26 cellular contexts compared by ENCODE assay signal in the genomic region with DNA sequence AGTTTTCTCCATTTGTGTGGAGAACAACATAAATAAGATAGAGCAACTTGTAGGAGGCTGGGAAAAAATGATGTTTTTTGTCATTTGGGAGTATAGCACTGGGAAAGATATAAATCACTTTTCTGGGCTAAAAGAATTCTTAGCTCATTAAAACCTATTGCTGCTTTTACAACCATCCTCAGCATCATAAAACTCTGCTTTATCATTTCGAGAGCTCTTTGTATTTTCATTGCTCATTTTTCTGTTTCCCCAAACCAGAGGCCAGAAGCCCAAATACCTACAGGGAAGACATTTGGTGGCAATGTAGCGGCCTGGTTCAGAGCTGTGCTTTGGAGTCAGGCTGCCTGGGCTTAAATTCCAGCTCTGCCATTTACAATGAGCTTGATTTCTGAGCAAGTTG.
A peak's percentile ranks its signal among the peaks of the same experiment; 100 is the strongest.
DNase-seq lines count a peak whose midpoint lies in the region; ATAC-seq, FAIRE-seq and TF ChIP-seq lines count a peak whose summit lies in the region.
"Had no signal": no experiment of that assay in that cellular context is flagged by ENCODE, and none has a peak within 500 bp of the region (broad histone marks: within the 10 kb centered on the region; RNA-seq: fewer than 3 reads in every experiment).

No MANE protein-coding gene starts in this region.

- peaks cover 4% of the 10 kb centered on the region for H3K4me1 ChIP-seq in HEK293 (ENCODE audit: control insufficient read depth, insufficient read depth, low read length)
- H3K4me1 ChIP-seq: BE2C, BLaER1 had no signal

- FAIRE-seq in endometrium (lab: Jason Lieb, UNC), result peak; percentile 85
- FAIRE-seq: A204.1, GM12891, GM19239 had no signal

- no peak for ATAC-seq in GM21825 (IDR thresholded peaks at IDR 0.05; ENCODE audit: unreplicated experiment)

- peaks cover 69% of the 10 kb centered on the region for H3K4me1 Mint-ChIP-seq in nephron progenitor cell
- H3K4me1 Mint-ChIP-seq: CD14-positive monocyte; CD4-positive, alpha-beta memory T cell; CD4-positive, CD25-positive, alpha-beta regulatory T cell; CD8-positive, alpha-beta memory T cell had no signal

- H3K9me3 Mint-ChIP-seq in nephron progenitor cell, result peaks cover 23% of the 10 kb centered on the region

- H3K4me3 Mint-ChIP-seq in nephron progenitor cell, result no peak overlapping the region
- H3K4me3 Mint-ChIP-seq: CD14-positive monocyte; CD4-positive, alpha-beta memory T cell; CD4-positive, CD25-positive, alpha-beta regulatory T cell; CD8-positive, alpha-beta memory T cell had no signal

- no peaks in the 10 kb centered on the region for H3K9me3 ChIP-seq in HEK293 (ENCODE audit: control insufficient read depth, insufficient read depth, low read depth, low read length)
- H3K9me3 ChIP-seq: BE2C had no signal

- H3K27ac ChIP-seq in HEK293 (ENCODE audit: extremely low read depth, low read depth, low read length), result no peak overlapping the region
- H3K27ac ChIP-seq: BLaER1 had no signal

- no peak for TF ChIP-seq CTCF in HEK293 (tag by site-specific recombination; IDR thresholded peaks at IDR 0.05)
- no peak for TF ChIP-seq CTCF in nephron progenitor cell (IDR thresholded peaks at IDR 0.05)

- DNase-seq in nephron progenitor cell, result no peak
- DNase-seq in anterior cingulate cortex (lab: John Stamatoyannopoulos, UW), result no peak
- no peak for DNase-seq in putamen (ENCODE audit: low spot score)
- DNase-seq: 8988T; ACHN; BE2C; C1 segment of cervical spinal cord; CD4-positive, alpha-beta memory T cell; CD4-positive, CD25-positive, alpha-beta regulatory T cell; CD8-positive, alpha-beta memory T cell; COR-L47; DMS 273 treated with DMSO at 0.1 percent for 48 hours; DMS153; DMS53; DMS79; DND-41; EL; GDM1 had no signal

- POLR2A ChIA-PET in HEK293 (lab: Yijun Ruan, JAX), result no interaction called here

- H3K4me3 ChIP-seq in HEK293 (ENCODE audit: low read depth, low read length), result no peak overlapping the region
- H3K4me3 ChIP-seq: BLaER1 had no signal

- peaks cover 17% of the 10 kb centered on the region for H3K36me3 Mint-ChIP-seq in nephron progenitor cell (ENCODE audit: low read depth)
- H3K36me3 Mint-ChIP-seq: CD14-positive monocyte; CD4-positive, alpha-beta memory T cell; CD4-positive, CD25-positive, alpha-beta regulatory T cell; CD8-positive, alpha-beta memory T cell had no signal

- CTCF ChIA-PET in HEK293 (lab: Yijun Ruan, JAX), result interaction anchor here (0.6 kb wide), 1 partner anchor 23 kb away, joined by 4 read pairs; no protein-coding TSS in a partner anchor

- no peaks in the 10 kb centered on the region for H3K36me3 ChIP-seq in HEK293 (ENCODE audit: control insufficient read depth in 2 of 2, insufficient read depth in 1 of 2, low read length in 2 of 2)
- H3K36me3 ChIP-seq: BE2C, BLaER1 had no signal

- peaks cover 3% of the 10 kb centered on the region for H3K27me3 Mint-ChIP-seq in nephron progenitor cell (ENCODE audit: low read depth, poor library complexity)
- H3K27me3 Mint-ChIP-seq: CD4-positive, alpha-beta memory T cell had no signal

- peak overlapping the region; percentile 66 for H3K27ac Mint-ChIP-seq in nephron progenitor cell
- H3K27ac Mint-ChIP-seq: CD14-positive monocyte; CD4-positive, alpha-beta memory T cell; CD4-positive, CD25-positive, alpha-beta regulatory T cell; CD8-positive, alpha-beta memory T cell had no signal

TF ChIP-seq in HEK293, 187 proteins besides CTCF, POLR2A, EP300 and RAD21:
- TF ChIP-seq ZNF792 (tag by site-specific recombination; IDR thresholded peaks at IDR 0.05) (no peak), ZNF514 (tag by site-specific recombination; IDR thresholded peaks at IDR 0.05) (no peak), IKZF3 (tag by site-specific recombination; IDR thresholded peaks at IDR 0.05) (no peak), FEZF1 (tag by site-specific recombination; IDR thresholded peaks at IDR 0.05) (peak; percentile 93), ZNF112 (tag by site-specific recombination; IDR thresholded peaks at IDR 0.05) (no peak), ZNF169 (tag by site-specific recombination; IDR thresholded peaks at IDR 0.05) (no peak), ZNF629 (tag by site-specific recombination; IDR thresholded peaks at IDR 0.05) (no peak), ZNF707 (tag by site-specific recombination; IDR thresholded peaks at IDR 0.05) (no peak), WT1 (tag by site-specific recombination; IDR thresholded peaks at IDR 0.05) (no peak), ZNF48 (tag by site-specific recombination; IDR thresholded peaks at IDR 0.05) (no peak), ZNF175 (tag by site-specific recombination; IDR thresholded peaks at IDR 0.05) (no peak)
- TF ChIP-seq, protein P1, sequence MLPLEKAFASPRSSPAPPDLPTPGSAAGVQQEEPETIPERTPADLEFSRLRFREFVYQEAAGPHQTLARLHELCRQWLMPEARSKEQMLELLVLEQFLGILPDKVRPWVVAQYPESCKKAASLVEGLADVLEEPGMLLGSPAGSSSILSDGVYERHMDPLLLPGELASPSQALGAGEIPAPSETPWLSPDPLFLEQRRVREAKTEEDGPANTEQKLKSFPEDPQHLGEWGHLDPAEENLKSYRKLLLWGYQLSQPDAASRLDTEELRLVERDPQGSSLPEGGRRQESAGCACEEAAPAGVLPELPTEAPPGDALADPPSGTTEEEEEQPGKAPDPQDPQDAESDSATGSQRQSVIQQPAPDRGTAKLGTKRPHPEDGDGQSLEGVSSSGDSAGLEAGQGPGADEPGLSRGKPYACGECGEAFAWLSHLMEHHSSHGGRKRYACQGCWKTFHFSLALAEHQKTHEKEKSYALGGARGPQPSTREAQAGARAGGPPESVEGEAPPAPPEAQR (tag by site-specific recombination; IDR thresholded peaks at IDR 0.05), result no peak
- TF ChIP-seq, protein P2, sequence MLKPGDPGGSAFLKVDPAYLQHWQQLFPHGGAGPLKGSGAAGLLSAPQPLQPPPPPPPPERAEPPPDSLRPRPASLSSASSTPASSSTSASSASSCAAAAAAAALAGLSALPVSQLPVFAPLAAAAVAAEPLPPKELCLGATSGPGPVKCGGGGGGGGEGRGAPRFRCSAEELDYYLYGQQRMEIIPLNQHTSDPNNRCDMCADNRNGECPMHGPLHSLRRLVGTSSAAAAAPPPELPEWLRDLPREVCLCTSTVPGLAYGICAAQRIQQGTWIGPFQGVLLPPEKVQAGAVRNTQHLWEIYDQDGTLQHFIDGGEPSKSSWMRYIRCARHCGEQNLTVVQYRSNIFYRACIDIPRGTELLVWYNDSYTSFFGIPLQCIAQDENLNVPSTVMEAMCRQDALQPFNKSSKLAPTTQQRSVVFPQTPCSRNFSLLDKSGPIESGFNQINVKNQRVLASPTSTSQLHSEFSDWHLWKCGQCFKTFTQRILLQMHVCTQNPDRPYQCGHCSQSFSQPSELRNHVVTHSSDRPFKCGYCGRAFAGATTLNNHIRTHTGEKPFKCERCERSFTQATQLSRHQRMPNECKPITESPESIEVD (tag by site-specific recombination; IDR thresholded peaks at IDR 0.05), result peak; percentile 62; the same call in 1 of the 2 replicates
- TF ChIP-seq, protein P3, sequence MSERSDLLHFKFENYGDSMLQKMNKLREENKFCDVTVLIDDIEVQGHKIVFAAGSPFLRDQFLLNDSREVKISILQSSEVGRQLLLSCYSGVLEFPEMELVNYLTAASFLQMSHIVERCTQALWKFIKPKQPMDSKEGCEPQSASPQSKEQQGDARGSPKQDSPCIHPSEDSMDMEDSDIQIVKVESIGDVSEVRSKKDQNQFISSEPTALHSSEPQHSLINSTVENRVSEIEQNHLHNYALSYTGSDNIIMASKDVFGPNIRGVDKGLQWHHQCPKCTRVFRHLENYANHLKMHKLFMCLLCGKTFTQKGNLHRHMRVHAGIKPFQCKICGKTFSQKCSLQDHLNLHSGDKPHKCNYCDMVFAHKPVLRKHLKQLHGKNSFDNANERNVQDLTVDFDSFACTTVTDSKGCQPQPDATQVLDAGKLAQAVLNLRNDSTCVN (tag by site-specific recombination; optimal IDR thresholded peaks at IDR 0.05), result no peak
- TF ChIP-seq, protein P4, sequence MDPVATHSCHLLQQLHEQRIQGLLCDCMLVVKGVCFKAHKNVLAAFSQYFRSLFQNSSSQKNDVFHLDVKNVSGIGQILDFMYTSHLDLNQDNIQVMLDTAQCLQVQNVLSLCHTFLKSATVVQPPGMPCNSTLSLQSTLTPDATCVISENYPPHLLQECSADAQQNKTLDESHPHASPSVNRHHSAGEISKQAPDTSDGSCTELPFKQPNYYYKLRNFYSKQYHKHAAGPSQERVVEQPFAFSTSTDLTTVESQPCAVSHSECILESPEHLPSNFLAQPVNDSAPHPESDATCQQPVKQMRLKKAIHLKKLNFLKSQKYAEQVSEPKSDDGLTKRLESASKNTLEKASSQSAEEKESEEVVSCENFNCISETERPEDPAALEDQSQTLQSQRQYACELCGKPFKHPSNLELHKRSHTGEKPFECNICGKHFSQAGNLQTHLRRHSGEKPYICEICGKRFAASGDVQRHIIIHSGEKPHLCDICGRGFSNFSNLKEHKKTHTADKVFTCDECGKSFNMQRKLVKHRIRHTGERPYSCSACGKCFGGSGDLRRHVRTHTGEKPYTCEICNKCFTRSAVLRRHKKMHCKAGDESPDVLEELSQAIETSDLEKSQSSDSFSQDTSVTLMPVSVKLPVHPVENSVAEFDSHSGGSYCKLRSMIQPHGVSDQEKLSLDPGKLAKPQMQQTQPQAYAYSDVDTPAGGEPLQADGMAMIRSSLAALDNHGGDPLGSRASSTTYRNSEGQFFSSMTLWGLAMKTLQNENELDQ (tag by site-specific recombination; IDR thresholded peaks at IDR 0.05; ENCODE audit: low read depth), result no peak
